ENCODE assay signal across 1 cellular context in the genomic region with DNA sequence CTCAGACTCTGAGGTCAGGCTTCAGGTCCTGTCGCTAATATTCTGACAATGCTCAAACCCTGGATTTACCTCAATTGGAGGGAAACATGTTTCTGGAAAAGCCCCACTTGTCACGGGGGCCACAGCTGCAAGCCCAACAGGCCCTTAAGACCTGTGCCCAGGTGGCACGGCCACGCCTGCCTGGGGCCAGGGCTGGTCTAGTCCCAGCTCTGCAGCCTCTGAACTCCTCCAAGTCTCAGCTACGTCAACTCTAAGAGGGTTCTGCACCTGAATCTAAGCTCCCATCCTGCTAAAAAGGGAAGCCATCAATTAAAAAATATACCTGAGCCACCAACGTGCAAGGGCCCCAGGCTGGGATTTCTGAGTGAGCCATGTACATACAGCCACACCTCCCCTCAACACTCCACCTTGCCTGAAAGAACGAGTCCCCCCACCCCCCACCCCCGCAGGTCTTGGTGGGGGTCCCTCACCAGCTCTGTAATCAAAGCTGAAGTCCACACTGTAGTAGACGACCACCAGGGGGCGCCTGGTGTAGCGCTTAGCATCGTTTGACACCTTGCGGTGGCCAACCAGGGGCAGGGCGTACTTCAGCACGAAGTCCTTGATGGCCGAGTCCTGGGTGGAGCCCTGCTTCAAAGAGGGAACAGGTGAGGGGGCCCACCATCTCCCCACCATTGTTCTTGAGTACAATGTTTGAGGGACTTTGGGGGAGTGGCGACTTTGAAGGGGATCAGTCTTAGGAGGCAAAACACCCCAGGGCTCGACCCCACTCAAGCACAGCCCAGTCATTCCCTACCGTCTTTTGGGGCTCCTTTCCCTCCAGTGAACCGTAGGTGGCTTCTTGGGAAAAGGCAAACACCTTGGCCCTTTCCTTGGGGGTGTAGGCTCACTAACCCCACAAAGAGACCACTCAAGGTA.
TF ChIP-seq lines count a peak whose summit lies in the region.

No MANE protein-coding gene starts in this region.

TF ChIP-seq in IMR-90, 13 proteins besides CTCF, POLR2A, EP300 and RAD21:
- peak; percentile 79 for TF ChIP-seq SMC3 (IDR thresholded peaks at IDR 0.05; ENCODE audit: low read depth, low read length)
- no peak for TF ChIP-seq MAFK (IDR thresholded peaks at IDR 0.05; ENCODE audit: low read depth, low read length)
- no peak for TF ChIP-seq CEBPB (IDR thresholded peaks at IDR 0.05; ENCODE audit: low read depth, low read length)
- no peak for TF ChIP-seq FOS (IDR thresholded peaks at IDR 0.05; ENCODE audit: low read depth, low read length)
- peak; percentile 48; the same call in 1 of the 2 replicates for TF ChIP-seq MAZ (IDR thresholded peaks at IDR 0.05; ENCODE audit: borderline replicate concordance, low read depth, low read length)
TF ChIP-seq in IMR-90: peak in this region for 2.
